8 cellular contexts compared by ENCODE assay signal in the genomic region with DNA sequence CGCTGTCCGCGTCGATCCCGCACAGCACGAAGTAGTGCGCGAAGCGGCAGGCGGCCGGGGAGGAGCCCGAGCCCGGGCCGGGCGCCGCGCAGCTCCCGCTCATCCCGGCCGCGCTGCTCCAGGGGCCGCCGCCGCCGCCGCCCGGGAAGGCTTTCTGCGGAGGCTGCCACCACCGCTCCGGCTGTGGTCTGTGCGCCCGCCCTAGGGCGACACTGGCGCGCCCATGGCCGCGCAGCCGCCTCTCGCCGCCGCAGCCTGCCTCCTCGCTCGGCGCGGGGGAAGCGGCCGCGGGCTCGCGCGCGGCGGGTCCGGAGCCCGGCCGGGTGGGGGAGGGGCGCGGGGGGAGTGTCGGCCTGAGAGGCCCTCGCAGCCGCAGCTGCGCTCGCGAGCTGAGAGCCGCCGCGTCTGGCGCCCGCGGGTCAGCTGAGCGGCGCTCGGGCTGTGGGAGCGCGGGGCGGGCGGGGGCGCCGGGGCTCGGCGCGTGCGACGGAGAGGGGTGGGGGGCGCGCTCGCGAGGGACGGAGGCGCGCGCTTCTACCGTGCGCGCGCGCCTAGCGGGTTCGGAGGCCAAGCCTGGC. TPM values are rescaled to one million over a fixed set of nuclear protein-coding genes. Genes with fewer than 3 reads are reported as not detected.
DNase-seq lines count a peak whose midpoint lies in the region; ATAC-seq and TF ChIP-seq lines count a peak whose summit lies in the region.

A gene (minus strand): TSS at position 407 of the 578 bp plus-strand sequence. CDS start 304 bp downstream, at position 103.

- peaks cover 20% of the 10 kb centered on the region for H3K27me3 Mint-ChIP-seq in GM23338 (ENCODE audit: insufficient read depth, low read depth, poor library complexity)

- no peak for TF ChIP-seq CTCF in GM23338 (conservative IDR thresholded peaks at IDR 0.05; ENCODE audit: low read depth in 2 of 2)

- peaks cover 17% of the 10 kb centered on the region for H3K4me1 Mint-ChIP-seq in GM23338

- peaks cover 11% of the 10 kb centered on the region for H3K36me3 Mint-ChIP-seq in GM23338 (ENCODE audit: low read depth)

- H3K4me1 ChIP-seq in GM23338 (ENCODE audit: insufficient read depth) (peaks cover 13% of the 10 kb centered on the region), Karpas-422 (ENCODE audit: low read length) (peaks cover 40% of the 10 kb centered on the region)

- peak within 1 kb of the TSS; percentile 77 for H3K9ac ChIP-seq in Karpas-422 (ENCODE audit: low read length)

- peaks cover 31% of the 10 kb centered on the region for H3K79me2 ChIP-seq in GM23338 (replicated peaks; ENCODE audit: insufficient read depth)
- H3K79me2 ChIP-seq in Karpas-422 (ENCODE audit: low read length): no peaks in the 10 kb centered on the region

- H3K4me3 ChIP-seq in GM23338 (peak within 1 kb of the TSS; percentile 75), Karpas-422 (ENCODE audit: low read length) (peak within 1 kb of the TSS; percentile 78)

- H2AFZ ChIP-seq in GM23338 (peak within 1 kb of the TSS; percentile 87), Karpas-422 (ENCODE audit: low read length) (peak within 1 kb of the TSS; percentile 98)

- peaks cover 32% of the 10 kb centered on the region for H3K27me3 ChIP-seq in GM23338 (ENCODE audit: insufficient read depth)
- H3K27me3 ChIP-seq in Karpas-422 (ENCODE audit: low read length): no peaks in the 10 kb centered on the region
- H3K27me3 ChIP-seq in layer of hippocampus (ENCODE audit: control insufficient read depth, insufficient read depth, low read length): no peaks in the 10 kb centered on the region

- H3K27ac ChIP-seq in GM23338 (ENCODE audit: low read depth) (no peak within 1 kb of the TSS), Karpas-422 (ENCODE audit: low read length) (no peak within 1 kb of the TSS), layer of hippocampus (ENCODE audit: low read depth, low read length) (peak within 1 kb of the TSS; percentile 87)

- H3K9me3 ChIP-seq in Karpas-422 (ENCODE audit: low read length): no peaks in the 10 kb centered on the region

- peak; percentile 63 for ATAC-seq in GM23338

- peaks cover 8% of the 10 kb centered on the region for H4K20me1 ChIP-seq in GM23338 (replicated peaks; ENCODE audit: insufficient read depth)
- peaks cover 15% of the 10 kb centered on the region; the same call in 1 of the 2 replicates for H4K20me1 ChIP-seq in Karpas-422 (ENCODE audit: insufficient read depth, low read depth, low read length)

- H3K9me2 ChIP-seq in GM23338 (ENCODE audit: insufficient read depth): peaks cover 3% of the 10 kb centered on the region; the same call in 1 of the 2 replicates
- no peaks in the 10 kb centered on the region for H3K9me2 ChIP-seq in Karpas-422 (replicated peaks; ENCODE audit: insufficient read depth, low read length)

- peak within 1 kb of the TSS; percentile 92 for H3K4me2 ChIP-seq in GM23338
- peak within 1 kb of the TSS; percentile 80 for H3K4me2 ChIP-seq in Karpas-422 (ENCODE audit: low read depth, low read length, poor library complexity, severe bottlenecking)

- H3K36me3 ChIP-seq in GM23338 (ENCODE audit: insufficient read depth) (no peaks in the 10 kb centered on the region), Karpas-422 (ENCODE audit: insufficient read depth, low read length) (no peaks in the 10 kb centered on the region)

- H3K4me3 Mint-ChIP-seq in GM23338: peak within 1 kb of the TSS; percentile 88

- H3F3A ChIP-seq in GM23338 (replicated peaks; ENCODE audit: low read depth): peaks cover 7% of the 10 kb centered on the region; the same call in 1 of the 2 replicates

- H3K27ac Mint-ChIP-seq in GM23338: peak within 1 kb of the TSS; percentile 31; the same call in 1 of the 2 replicates

- no peaks in the 10 kb centered on the region; the same call in 1 of the 3 replicates for H3K9me3 Mint-ChIP-seq in GM23338

- peak; percentile 27 to 57 for DNase-seq in NCI-H187 (lab: John Stamatoyannopoulos, UW)
- no peak for DNase-seq in NCI-H187 treated with DMSO at 0.1 percent for 48 hours (lab: John Stamatoyannopoulos, UW)
- DNase-seq in GM23338 (ENCODE audit: low spot score): peak; percentile 75
- peak; percentile 77 for DNase-seq in Karpas-422
- peak; percentile 57 for DNase-seq in SW480 (ENCODE audit: low spot score)
- DNase-seq in dedifferentiated amniotic fluid mesenchymal stem cell (ENCODE audit: extremely low spot score): peak; percentile 54
- DNase-seq in stimulated activated CD4-positive, alpha-beta T cell treated with anti-CD3 and anti-CD28 coated beads, Interleukin-2, amount 100 ng/mL, for 24 hours: peak; percentile 23 to 39

TF ChIP-seq in GM23338, 12 proteins besides CTCF, POLR2A, EP300 and RAD21:
- TF ChIP-seq NANOG (IDR thresholded peaks at IDR 0.05; ENCODE audit: borderline replicate concordance): no peak
- no peak for TF ChIP-seq ZNF114 (CRISPR knock-in tag; IDR thresholded peaks at IDR 0.05)
- no peak for TF ChIP-seq ZNF331 (CRISPR knock-in tag; IDR thresholded peaks at IDR 0.05; ENCODE audit: low read depth)
- TF ChIP-seq JUNB (IDR thresholded peaks at IDR 0.05; ENCODE audit: unreplicated experiment): no peak
TF ChIP-seq in GM23338: peak in this region for 0.

RNA-seq across cellular contexts. Expression of the gene that starts here (rescaled TPM):
- 17.2 and 19.3 TPM in 2 replicates for total RNA-seq in GM23338 (2014; rRNA removed; shearing (Covaris generic))
- polyA plus RNA-seq in GM23338 (2016; fragmentation: Nextera tagmentation; extraction: Ambion mirVana): 5.4 and 6.5 TPM in 2 replicates
- total RNA-seq in Karpas-422 (2014; rRNA removed; shearing (Covaris generic); ENCODE audit: low replicate concordance): 4.7 and 5.5 TPM in 2 replicates
